In genomic region chr2:6111676-6112294, GRCh38 we compare ENCODE assay signal across 15 cellular contexts.
DNase-seq lines count a peak whose midpoint lies in the region; ATAC-seq and TF ChIP-seq lines count a peak whose summit lies in the region.
"Had no signal": no experiment of that assay in that cellular context is flagged by ENCODE, and none has a peak within 500 bp of the region (broad histone marks: within the 10 kb centered on the region; RNA-seq: fewer than 3 reads in every experiment).

No MANE protein-coding gene starts in this region.

- H3K27me3 ChIP-seq in esophagus muscularis mucosa, result no peaks in the 10 kb centered on the region
- H3K27me3 ChIP-seq: BLaER1 treated with 17β-estradiol and CSF1 and Interleukin-3, amounts not matched to agents 10 nM and 100 nM had no signal

- H3K36me3 Mint-ChIP-seq in activated naive CD4-positive, alpha-beta T cell treated with anti-CD3 and anti-CD28 coated beads, Interleukin-2, amount 50 U/mL, for 72 hours, result no peaks in the 10 kb centered on the region
- H3K36me3 Mint-ChIP-seq: CD8-positive, alpha-beta T cell had no signal

- H3K9me3 ChIP-seq in esophagus muscularis mucosa, result no peaks in the 10 kb centered on the region
- H3K9me3 ChIP-seq: BLaER1 treated with 17β-estradiol and CSF1 and Interleukin-3, amounts not matched to agents 10 nM and 100 nM; HAP-1 had no signal

- no peaks in the 10 kb centered on the region for H3K4me1 ChIP-seq in esophagus muscularis mucosa
- H3K4me1 ChIP-seq: BLaER1 treated with 17β-estradiol and CSF1 and Interleukin-3, amounts not matched to agents 10 nM and 100 nM; HAP-1 had no signal

- WGBS in esophagus muscularis mucosa, result 31% methylated on average over 2 of the region's 2 CpGs

- TF ChIP-seq CTCF in esophagus muscularis mucosa (IDR thresholded peaks at IDR 0.05), result no peak

- intact Hi-C loops in esophagus muscularis mucosa (cut with DNase I), result no loop called here

- H3K4me3 ChIP-seq in esophagus muscularis mucosa, result no peak overlapping the region
- H3K4me3 ChIP-seq: BLaER1 treated with 17β-estradiol and CSF1 and Interleukin-3, amounts not matched to agents 10 nM and 100 nM; GM23248; HAP-1 had no signal

- ATAC-seq in SK-N-SH treated with all-trans-retinoic acid at 6 μM for 48 hours (no peak), GM21619 (IDR thresholded peaks at IDR 0.05; ENCODE audit: unreplicated experiment) (no peak)
- ATAC-seq in activated naive CD4-positive, alpha-beta T cell treated with anti-CD3 and anti-CD28 coated beads, Interleukin-2, amount 50 U/mL, for 72 hours, result no peak
- ATAC-seq: CD8-positive, alpha-beta T cell had no signal

- H3K27ac ChIP-seq in esophagus muscularis mucosa (replicated peaks in 1 of 4), result no peak overlapping the region
- H3K27ac ChIP-seq: BLaER1 treated with 17β-estradiol and CSF1 and Interleukin-3, amounts not matched to agents 10 nM and 100 nM; GM23248 had no signal

- TF ChIP-seq POLR2A in esophagus muscularis mucosa (IDR thresholded peaks at IDR 0.05; ENCODE audit: low read depth), result no peak

- no peak overlapping the region for H3K27ac Mint-ChIP-seq in activated naive CD4-positive, alpha-beta T cell treated with anti-CD3 and anti-CD28 coated beads, Interleukin-2, amount 50 U/mL, for 72 hours
- H3K27ac Mint-ChIP-seq: B cell; CD8-positive, alpha-beta T cell had no signal

- peak; percentile 28 for DNase-seq in NCI-H1436 (lab: John Stamatoyannopoulos, UW)
- DNase-seq in NCI-H82 treated with DMSO at 0.1 percent for 48 hours (lab: John Stamatoyannopoulos, UW; ENCODE audit: unreplicated experiment), result peak; percentile 4
- no peak for DNase-seq in activated naive CD4-positive, alpha-beta T cell treated with anti-CD3 and anti-CD28 coated beads, Interleukin-2, amount 50 U/mL, for 72 hours (ENCODE audit: low spot score in 2 of 2)
- DNase-seq in esophagus muscularis mucosa (ENCODE audit: extremely low spot score), result no peak
- DNase-seq: Calu3; CD8-positive, alpha-beta T cell; DMS79 treated with DMSO at 0.1 percent for 48 hours; GF-D8; GM23248; IMR-90 had no signal

- peaks cover 4% of the 10 kb centered on the region in 2 donors for H3K9me3 Mint-ChIP-seq in activated naive CD4-positive, alpha-beta T cell treated with anti-CD3 and anti-CD28 coated beads, Interleukin-2, amount 50 U/mL, for 72 hours
- H3K9me3 Mint-ChIP-seq: CD8-positive, alpha-beta T cell had no signal

- TF ChIP-seq EP300 in esophagus muscularis mucosa (IDR thresholded peaks at IDR 0.05), result no peak

- H3K36me3 ChIP-seq in esophagus muscularis mucosa, result no peaks in the 10 kb centered on the region
- H3K36me3 ChIP-seq: BLaER1 treated with 17β-estradiol and CSF1 and Interleukin-3, amounts not matched to agents 10 nM and 100 nM; HAP-1 had no signal

TF ChIP-seq in SK-N-SH treated with all-trans-retinoic acid at 6 μM for 48 hours, 23 proteins besides CTCF, POLR2A, EP300 and RAD21:
- TF ChIP-seq OSR1 (CRISPR knock-in tag; IDR thresholded peaks at IDR 0.05) (no peak), ESRRG (CRISPR knock-in tag; IDR thresholded peaks at IDR 0.05) (no peak; the same call in 1 of the 2 replicates), POU6F1 (CRISPR knock-in tag; IDR thresholded peaks at IDR 0.05; ENCODE audit: borderline replicate concordance, low read depth) (no peak), TSHZ2 (CRISPR knock-in tag; IDR thresholded peaks at IDR 0.05) (peak; percentile 95), ZFP3 (CRISPR knock-in tag; IDR thresholded peaks at IDR 0.05) (0 out of 2 replicates have a peak, but pooled peaks have one; percentile 60), CSDC2 (CRISPR knock-in tag; IDR thresholded peaks at IDR 0.05) (no peak), CREB5 (CRISPR knock-in tag; IDR thresholded peaks at IDR 0.05; ENCODE audit: low read depth) (0 out of 2 replicates have a peak, but pooled peaks have one; percentile 33), ZNF70 (CRISPR knock-in tag; IDR thresholded peaks at IDR 0.05) (no peak), ZNF8 (CRISPR knock-in tag; IDR thresholded peaks at IDR 0.05) (0 out of 2 replicates have a peak, but pooled peaks have one; percentile 14), ISL1 (CRISPR knock-in tag; IDR thresholded peaks at IDR 0.05) (peak; percentile 99), SNAI2 (CRISPR knock-in tag; IDR thresholded peaks at IDR 0.05) (no peak), TCF4 (CRISPR knock-in tag; IDR thresholded peaks at IDR 0.05; ENCODE audit: borderline replicate concordance) (peak; percentile 82), ARNTL (CRISPR knock-in tag; IDR thresholded peaks at IDR 0.05; ENCODE audit: borderline replicate concordance, low read depth) (no peak), GLIS3 (CRISPR knock-in tag; IDR thresholded peaks at IDR 0.05) (peak; percentile 37; the same call in 1 of the 2 replicates)

Comparison
In these comparisons a context has a peak if more than half of its experiments do, and no peak if none do; other contexts are left out.
1. DNase-seq: peak in NCI-H1436 (single experiment) and NCI-H82 treated with DMSO at 0.1 percent for 48 hours (single experiment); none in activated naive CD4-positive, alpha-beta T cell treated with anti-CD3 and anti-CD28 coated beads, Interleukin-2, amount 50 U/mL, for 72 hours (0 of 2) and esophagus muscularis mucosa (single experiment).